Comparison of ENCODE assay signal across 28 cellular contexts in genomic region chr1:87814573-87814972, GRCh38.
A peak's percentile ranks its signal among the peaks of the same experiment; 100 is the strongest.
DNase-seq lines count a peak whose midpoint lies in the region; ATAC-seq, FAIRE-seq and TF ChIP-seq lines count a peak whose summit lies in the region.
"Had no signal": no experiment of that assay in that cellular context is flagged by ENCODE, and none has a peak within 500 bp of the region (broad histone marks: within the 10 kb centered on the region; RNA-seq: fewer than 3 reads in every experiment).

No MANE protein-coding gene starts in this region.

- no peak overlapping the region for H3K4me3 ChIP-seq in GM12878
- no peak overlapping the region for H3K4me3 ChIP-seq in neuronal stem cell (ENCODE audit: low read length in 2 of 2)
- H3K4me3 ChIP-seq in endodermal cell (ENCODE audit: low read length), result no peak overlapping the region
- H3K4me3 ChIP-seq: A549, HAP-1 had no signal

- no peak overlapping the region for H3K18ac ChIP-seq in neuronal stem cell (ENCODE audit: low read length)

- no peak overlapping the region for H2AK5ac ChIP-seq in neuronal stem cell (ENCODE audit: low read depth, low read length)

- intact Hi-C loops in GM12878 (cut with micrococcal nuclease; ENCODE audit: unreplicated experiment), result loop anchor here (5.0 kb wide), 1 partner anchor 482 kb away; no protein-coding TSS in a partner anchor
- intact Hi-C loops in activated CD8-positive, alpha-beta T cell treated with anti-CD3 and anti-CD28 coated beads for 36 hours (cut with micrococcal nuclease), result no loop called here

- H4K8ac ChIP-seq in neuronal stem cell (ENCODE audit: low read depth, low read length), result no peak overlapping the region

- no peak overlapping the region for H2BK5ac ChIP-seq in neuronal stem cell (ENCODE audit: low read length)

- SMC1A ChIA-PET in GM12878 (lab: Charles Lee; ENCODE audit: uncharacterized antibody, unreplicated experiment), result no interaction called here

- H3K4me1 Mint-ChIP-seq in activated CD8-positive, alpha-beta T cell treated with anti-CD3 and anti-CD28 coated beads for 36 hours (ENCODE audit: low read depth), result no peaks in the 10 kb centered on the region
- H3K4me1 Mint-ChIP-seq in endodermal cell, result no peaks in the 10 kb centered on the region
- H3K4me1 Mint-ChIP-seq: CD8-positive, alpha-beta memory T cell had no signal

- H3K14ac ChIP-seq in neuronal stem cell (ENCODE audit: low read length), result no peak overlapping the region

- ATAC-seq in GM12878, result peak; percentile 31
- no peak for ATAC-seq in activated CD8-positive, alpha-beta T cell treated with anti-CD3 and anti-CD28 coated beads for 36 hours
- no peak for ATAC-seq in HG03095 (IDR thresholded peaks at IDR 0.05; ENCODE audit: unreplicated experiment)
- ATAC-seq: A549 had no signal

- TF ChIP-seq CTCF in GM12878 (IDR thresholded peaks at IDR 0.05 in 2 of 3, conservative IDR thresholded peaks at IDR 0.05 in 1 of 3; ENCODE audit: control insufficient read depth in 2 of 3, extremely low read depth in 1 of 3, insufficient read depth in 1 of 3, low read depth in 3 of 3, low read length in 3 of 3), result no peak
- TF ChIP-seq CTCF in activated CD8-positive, alpha-beta T cell treated with anti-CD3 and anti-CD28 coated beads for 36 hours (IDR thresholded peaks at IDR 0.05), result no peak
- no peak for TF ChIP-seq CTCF in endodermal cell (conservative IDR thresholded peaks at IDR 0.05)

- no TSS peak for BruUV-seq in GM12878 (replicated peaks; lab: Mats Ljungman, UMichigan)

- H3K9me3 Mint-ChIP-seq in activated CD8-positive, alpha-beta T cell treated with anti-CD3 and anti-CD28 coated beads for 36 hours, result no peaks in the 10 kb centered on the region
- H3K9me3 Mint-ChIP-seq in endodermal cell, result no peaks in the 10 kb centered on the region
- H3K9me3 Mint-ChIP-seq: HFFc6 had no signal

- no peak overlapping the region for H3K23ac ChIP-seq in neuronal stem cell (ENCODE audit: low read depth, low read length, poor library complexity)

- WGBS in GM12878 (ENCODE audit: insufficient coverage, insufficient replicate concordance, low lambda C conversion rate, missing lambda C conversion rate), result 5% methylated on average over 1 of the region's 1 CpG
- WGBS in neuronal stem cell (ENCODE audit: extremely low coverage in 2 of 2, insufficient read length in 2 of 2, insufficient replicate concordance in 1 of 2), 2 donors, result no CpG with 5 or more reads among the region's 1 CpG
- no CpG with 5 or more reads among the region's 1 CpG for WGBS in endodermal cell (ENCODE audit: insufficient coverage in 1 of 2, insufficient read length in 1 of 2), 2 experiments

- TF ChIP-seq RAD21 in GM12878 (IDR thresholded peaks at IDR 0.05; ENCODE audit: insufficient read depth, low read depth, low read length), result no peak

- no peak overlapping the region for H3K9ac ChIP-seq in GM12878 (ENCODE audit: control insufficient read depth, insufficient read depth, low read length)
- H3K9ac ChIP-seq in neuronal stem cell (ENCODE audit: low read depth, low read length, poor library complexity), result no peak overlapping the region
- H3K9ac ChIP-seq in endodermal cell (ENCODE audit: extremely low read depth, low read length, poor library complexity, severe bottlenecking), result no peak overlapping the region
- H3K9ac ChIP-seq: SK-N-SH had no signal

- H3K79me2 ChIP-seq in GM12878 (ENCODE audit: control insufficient read depth, insufficient read depth, low read length), result no peaks in the 10 kb centered on the region

- no peak for TF ChIP-seq EP300 in GM12878 (IDR thresholded peaks at IDR 0.05; ENCODE audit: borderline replicate concordance in 1 of 2, control insufficient read depth in 1 of 2, low read depth in 2 of 2, low read length in 2 of 2)

- H3K4me3 Mint-ChIP-seq in activated CD8-positive, alpha-beta T cell treated with anti-CD3 and anti-CD28 coated beads for 36 hours, result no peak overlapping the region
- no peak overlapping the region for H3K4me3 Mint-ChIP-seq in endodermal cell
- H3K4me3 Mint-ChIP-seq: CD14-positive monocyte; CD8-positive, alpha-beta memory T cell; HFFc6 had no signal

- H3K4me2 ChIP-seq in GM12878 (ENCODE audit: control insufficient read depth, insufficient read depth) (no peak overlapping the region), neuronal stem cell (ENCODE audit: insufficient read depth, low read length, poor library complexity, severe bottlenecking) (no peak overlapping the region)
- H3K4me2 ChIP-seq: A549, SK-N-SH had no signal

- H3K27me3 ChIP-seq in GM12878 (replicated peaks in 1 of 2; ENCODE audit: control insufficient read depth in 2 of 2, insufficient read depth in 2 of 2, low read length in 1 of 2) (no peaks in the 10 kb centered on the region), neuronal stem cell (ENCODE audit: control insufficient read depth in 3 of 3, insufficient read depth in 3 of 3, low read depth in 1 of 3, low read length in 3 of 3) (no peaks in the 10 kb centered on the region), endodermal cell (ENCODE audit: control insufficient read depth, insufficient read depth, low read length, poor library complexity, severe bottlenecking) (no peaks in the 10 kb centered on the region)
- H3K27me3 ChIP-seq: BE2C had no signal

- H2BK120ac ChIP-seq in neuronal stem cell (ENCODE audit: low read depth, low read length), result no peak overlapping the region

- in situ Hi-C loops in GM12878 (cut with MboI), result no loop called here

- H3K9me3 ChIP-seq in GM12878 (replicated peaks; ENCODE audit: control insufficient read depth, insufficient read depth, low read length), result no peaks in the 10 kb centered on the region
- H3K9me3 ChIP-seq in neuronal stem cell (replicated peaks in 1 of 2; ENCODE audit: control insufficient read depth in 2 of 2, insufficient read depth in 1 of 2, low read depth in 1 of 2, low read length in 2 of 2), result no peaks in the 10 kb centered on the region
- no peaks in the 10 kb centered on the region for H3K9me3 ChIP-seq in endodermal cell (ENCODE audit: control insufficient read depth, low read length)
- H3K9me3 ChIP-seq: A549, BE2C, HAP-1, SK-N-SH had no signal

- H2AFZ ChIP-seq in GM12878 (ENCODE audit: control insufficient read depth, low read depth, low read length), result no peak overlapping the region
- H2AFZ ChIP-seq in neuronal stem cell (ENCODE audit: low read length), result no peak overlapping the region

- no peaks in the 10 kb centered on the region for H3K79me1 ChIP-seq in neuronal stem cell (ENCODE audit: low read depth, low read length)

- POLR2A ChIA-PET in GM12878 (lab: Charles Lee), result no interaction called here
- POLR2A ChIA-PET in activated CD8-positive, alpha-beta T cell treated with anti-CD3 and anti-CD28 coated beads for 36 hours (lab: Charles Lee), result no interaction called here

- no peaks in the 10 kb centered on the region for H3K36me3 Mint-ChIP-seq in activated CD8-positive, alpha-beta T cell treated with anti-CD3 and anti-CD28 coated beads for 36 hours (ENCODE audit: low read depth)
- H3K36me3 Mint-ChIP-seq in endodermal cell (ENCODE audit: low read depth), result no peaks in the 10 kb centered on the region
- H3K36me3 Mint-ChIP-seq: CD14-positive monocyte; CD8-positive, alpha-beta memory T cell had no signal

- H3K27me3 Mint-ChIP-seq in activated CD8-positive, alpha-beta T cell treated with anti-CD3 and anti-CD28 coated beads for 36 hours, result peaks cover 8% of the 10 kb centered on the region
- H3K27me3 Mint-ChIP-seq in endodermal cell (ENCODE audit: insufficient read depth), result no peaks in the 10 kb centered on the region

- DNase-seq in GM03348 (ENCODE audit: low spot score), result peak; percentile 56
- DNase-seq in M059J (ENCODE audit: low read depth), result peak; percentile 5
- no peak for DNase-seq in GM12878 (ENCODE audit: low read depth, low spot score)
- DNase-seq in neuronal stem cell (ENCODE audit: low spot score), result no peak
- DNase-seq in activated CD8-positive, alpha-beta T cell treated with anti-CD3 and anti-CD28 coated beads for 36 hours, result no peak
- no peak for DNase-seq in NCI-H187 treated with DMSO at 0.1 percent for 48 hours (lab: John Stamatoyannopoulos, UW)
- DNase-seq in endodermal cell, result no peak
- DNase-seq: BE2C; CD8-positive, alpha-beta memory T cell; DMS 273 treated with DMSO at 0.1 percent for 48 hours; EL; GDM1; HFFc6; IMR-90; KG1; NCI-H1092; NCI-H1417 treated with DMSO at 0.1 percent for 48 hours; NCI-H1694 treated with DMSO at 0.1 percent for 48 hours; NCI-H2081 treated with DMSO at 0.1 percent for 48 hours; NCI-H2171 treated with DMSO at 0.1 percent for 48 hours; NCI-H345; NCI-H510A treated with DMSO at 0.1 percent for 48 hours; SK-N-SH had no signal

- RAD21 ChIA-PET in GM12878 (lab: Charles Lee; ENCODE audit: unreplicated experiment), result no interaction called here

- H3K4me1 ChIP-seq in GM12878 (ENCODE audit: control insufficient read depth, insufficient read depth, low read length) (no peaks in the 10 kb centered on the region; the same call in 1 of the 2 replicates), neuronal stem cell (ENCODE audit: control insufficient read depth in 2 of 2, insufficient read depth in 1 of 2, low read depth in 1 of 2, low read length in 2 of 2) (peaks cover 0 to 6% of the 10 kb centered on the region in 2 donors), endodermal cell (ENCODE audit: control insufficient read depth, insufficient read depth, low read length) (no peaks in the 10 kb centered on the region)
- H3K4me1 ChIP-seq: A549, BE2C, HAP-1 had no signal

- no peaks in the 10 kb centered on the region for H3K36me3 ChIP-seq in GM12878 (ENCODE audit: control insufficient read depth in 2 of 2, insufficient read depth in 2 of 2, low read length in 1 of 2)
- H3K36me3 ChIP-seq in neuronal stem cell (replicated peaks in 1 of 2; ENCODE audit: control insufficient read depth in 2 of 2, insufficient read depth in 2 of 2, low read length in 2 of 2), result no peaks in the 10 kb centered on the region
- H3K36me3 ChIP-seq in endodermal cell (ENCODE audit: control insufficient read depth, insufficient read depth, low read length), result no peaks in the 10 kb centered on the region
- H3K36me3 ChIP-seq: BE2C, HAP-1 had no signal

- CTCF ChIA-PET in GM12878 (lab: Yijun Ruan, JAX), result interaction anchor here (0.9 to 1.5 kb wide), 2 partner anchors 12 to 15 kb away, joined by 3 to 5 read pairs; no protein-coding TSS in a partner anchor
- CTCF ChIA-PET in activated CD8-positive, alpha-beta T cell treated with anti-CD3 and anti-CD28 coated beads for 36 hours (lab: Charles Lee), result no interaction called here

- H2BK12ac ChIP-seq in neuronal stem cell (ENCODE audit: low read length), result peak overlapping the region; percentile 10

- no peak overlapping the region for H3K4ac ChIP-seq in neuronal stem cell (ENCODE audit: low read length)

- FAIRE-seq in GM12878 (lab: Jason Lieb, UNC), result no peak
- FAIRE-seq: A549, GM18507 had no signal

- no peaks in the 10 kb centered on the region for H4K20me1 ChIP-seq in GM12878 (ENCODE audit: control insufficient read depth, insufficient read depth)

- no peak for TF ChIP-seq POLR2A in GM12878 (IDR thresholded peaks at IDR 0.05; ENCODE audit: low read depth, low read length)

- H3K27ac ChIP-seq in GM12878 (ENCODE audit: control insufficient read depth, insufficient read depth) (no peak overlapping the region), neuronal stem cell (replicated peaks; ENCODE audit: low read length) (no peak overlapping the region), endodermal cell (ENCODE audit: low read depth, low read length) (no peak overlapping the region)
- H3K27ac ChIP-seq: A549 had no signal

- H3K27ac Mint-ChIP-seq in activated CD8-positive, alpha-beta T cell treated with anti-CD3 and anti-CD28 coated beads for 36 hours, result no peak overlapping the region
- no peak overlapping the region for H3K27ac Mint-ChIP-seq in endodermal cell
- H3K27ac Mint-ChIP-seq: CD8-positive, alpha-beta memory T cell; HFFc6 had no signal

- no peak overlapping the region for H2BK15ac ChIP-seq in neuronal stem cell (ENCODE audit: low read length)

- H4K91ac ChIP-seq in neuronal stem cell (ENCODE audit: low read depth, low read length, poor library complexity), result no peak overlapping the region

Comparison
In these comparisons a context has a peak if more than half of its experiments do, and no peak if none do; other contexts are left out.
1. DNase-seq: peak in GM03348 (single experiment) and M059J (single experiment); none in GM12878 (single experiment), neuronal stem cell (single experiment), activated CD8-positive, alpha-beta T cell treated with anti-CD3 and anti-CD28 coated beads for 36 hours (single experiment), NCI-H187 treated with DMSO at 0.1 percent for 48 hours (single experiment) and endodermal cell (single experiment).